19 cellular contexts compared by ENCODE assay signal in genomic region chr2:69017876-69018275, GRCh38. TPM values are rescaled to one million over a fixed set of nuclear protein-coding genes. Genes with fewer than 3 reads are reported as not detected.
DNase-seq lines count a peak whose midpoint lies in the region; ATAC-seq, FAIRE-seq and TF ChIP-seq lines count a peak whose summit lies in the region.
"Had no signal": no experiment of that assay in that cellular context is flagged by ENCODE, and none has a peak within 500 bp of the region (broad histone marks: within the 10 kb centered on the region; RNA-seq: fewer than 3 reads in every experiment).

No MANE protein-coding gene starts in this region.

- H3K4me1 ChIP-seq in SK-N-SH (ENCODE audit: control insufficient read depth in 1 of 2, insufficient read depth in 2 of 2, low read depth in 1 of 2, low read length in 1 of 2), result peaks cover 29 to 57% of the 10 kb centered on the region in 2 experiments

- H2AFZ ChIP-seq in SK-N-SH (ENCODE audit: low read depth), result no peak overlapping the region

- POLR2A ChIA-PET in SK-N-SH (lab: Yijun Ruan, JAX), result no interaction called here

- intact Hi-C loops in dorsolateral prefrontal cortex (cut with DNase I), result no loop called here

- no peak for TF ChIP-seq CTCF in SK-N-SH (IDR thresholded peaks at IDR 0.05)
- TF ChIP-seq CTCF in chondrocyte (IDR thresholded peaks at IDR 0.05), result no peak
- no peak for TF ChIP-seq CTCF in type B pancreatic cell (conservative IDR thresholded peaks at IDR 0.05)
- TF ChIP-seq CTCF in dorsolateral prefrontal cortex (IDR thresholded peaks at IDR 0.05 in 54 of 56, conservative IDR thresholded peaks at IDR 0.05 in 2 of 56; ENCODE audit: low read depth in 1 of 56, partially characterized antibody in 56 of 56), result no peak

- H3K79me2 ChIP-seq in SK-N-SH (ENCODE audit: insufficient read depth), result peaks cover 99% of the 10 kb centered on the region

- TF ChIP-seq EP300 in SK-N-SH (IDR thresholded peaks at IDR 0.05; ENCODE audit: borderline replicate concordance in 1 of 2, low read depth in 1 of 2, low read length in 1 of 2), result no peak

- H3K4me3 Mint-ChIP-seq in chondrocyte (ENCODE audit: unreplicated experiment) (peak overlapping the region; percentile 8), type B pancreatic cell (peak overlapping the region; percentile 24)

- H4K20me1 ChIP-seq in SK-N-SH (ENCODE audit: insufficient read depth), result peaks cover 75% of the 10 kb centered on the region

- H3K36me3 ChIP-seq in SK-N-SH (replicated peaks in 1 of 2; ENCODE audit: control insufficient read depth in 1 of 2, insufficient read depth in 2 of 2, low read length in 1 of 2), result peaks cover 3 to 46% of the 10 kb centered on the region in 2 experiments
- H3K36me3 ChIP-seq: Peyer's patch had no signal

- no peak for DNase-seq in SK-N-SH
- no peak for DNase-seq in chondrocyte (ENCODE audit: low spot score)
- peak; percentile 66 for DNase-seq in myocyte (ENCODE audit: low read depth)
- no peak for DNase-seq in type B pancreatic cell (ENCODE audit: extremely low spot score, unreplicated experiment)
- DNase-seq in HTR-8/SVneo (ENCODE audit: insufficient read length, low spot score), result no peak
- no peak for DNase-seq in dorsolateral prefrontal cortex
- DNase-seq in midbrain (lab: John Stamatoyannopoulos, UW), result no peak
- DNase-seq: Caco-2, KBM-7, NCI-H1092, NCI-H1694, NCI-H82, Peyer's patch, SHP77 treated with DMSO at 0.1 percent for 48 hours had no signal

- peak overlapping the region in 1 of 2 experiments; percentile 44; a peak in 2 of 4 replicates for H3K27ac ChIP-seq in SK-N-SH (ENCODE audit: low read depth in 2 of 2, low read length in 1 of 2)
- no peak overlapping the region for H3K27ac ChIP-seq in dorsolateral prefrontal cortex
- H3K27ac ChIP-seq: Peyer's patch had no signal

- H3K4me1 Mint-ChIP-seq in chondrocyte (ENCODE audit: low read depth), result peaks cover 72% of the 10 kb centered on the region
- peaks cover 23% of the 10 kb centered on the region for H3K4me1 Mint-ChIP-seq in type B pancreatic cell (ENCODE audit: unreplicated experiment)

- H3K27ac Mint-ChIP-seq in chondrocyte (ENCODE audit: unreplicated experiment) (peak overlapping the region; percentile 55), type B pancreatic cell (no peak overlapping the region)

- H3K27me3 Mint-ChIP-seq in chondrocyte (ENCODE audit: low read depth) (no peaks in the 10 kb centered on the region), type B pancreatic cell (peaks cover 10% of the 10 kb centered on the region)

- 90% methylated on average over 5 of the region's 5 CpGs for WGBS in SK-N-SH (ENCODE audit: low lambda C conversion rate)

- H3K9me2 ChIP-seq in SK-N-SH, result no peaks in the 10 kb centered on the region

- no peak for TF ChIP-seq RAD21 in SK-N-SH (IDR thresholded peaks at IDR 0.05; ENCODE audit: low read length)

- H3K4me2 ChIP-seq in SK-N-SH, result peak overlapping the region; percentile 82

- H3F3A ChIP-seq in SK-N-SH (replicated peaks; ENCODE audit: insufficient read depth), result peaks cover 13% of the 10 kb centered on the region

- H3K4me3 ChIP-seq in SK-N-SH (ENCODE audit: low read depth in 2 of 2, low read length in 1 of 2), result no peak overlapping the region
- peak overlapping the region in 1 of 59 donors; percentile 1 for H3K4me3 ChIP-seq in dorsolateral prefrontal cortex
- H3K4me3 ChIP-seq: Peyer's patch had no signal

- ATAC-seq in SK-N-SH treated with all-trans-retinoic acid at 6 μM for 48 hours, result no peak
- ATAC-seq: HCT116 had no signal

- no peak for FAIRE-seq in HTR-8/SVneo (lab: Jason Lieb, UNC)

- H3K27me3 ChIP-seq in SK-N-SH (ENCODE audit: insufficient read depth) (no peaks in the 10 kb centered on the region), dorsolateral prefrontal cortex (peaks cover 0 to 42% (median 0%) of the 10 kb centered on the region in 45 donors)
- H3K27me3 ChIP-seq: Peyer's patch had no signal

- H3K9me3 ChIP-seq in SK-N-SH, result no peaks in the 10 kb centered on the region
- H3K9me3 ChIP-seq: Caco-2, Peyer's patch had no signal

- H3K9ac ChIP-seq in SK-N-SH, result no peak overlapping the region

- H3K9me3 Mint-ChIP-seq in chondrocyte (ENCODE audit: low read depth) (no peaks in the 10 kb centered on the region), type B pancreatic cell (peaks cover 5% of the 10 kb centered on the region)

- H3K36me3 Mint-ChIP-seq in chondrocyte (ENCODE audit: low read depth), result peaks cover 2% of the 10 kb centered on the region
- H3K36me3 Mint-ChIP-seq in type B pancreatic cell, result peaks cover 13% of the 10 kb centered on the region

- CTCF ChIA-PET in SK-N-SH (lab: Yijun Ruan, JAX), result interaction anchor here (1.2 to 1.9 kb wide), 3 partner anchors 9 to 289 kb away, joined by 5 to 7 read pairs (median 5); no protein-coding TSS in a partner anchor

TF ChIP-seq in SK-N-SH, 30 proteins besides CTCF, POLR2A, EP300 and RAD21:
- TF ChIP-seq ZBTB33 (IDR thresholded peaks at IDR 0.05; ENCODE audit: borderline replicate concordance, low read depth) (no peak), CHD2 (IDR thresholded peaks at IDR 0.05; ENCODE audit: low read length, partially characterized antibody) (no peak), FOSL2 (IDR thresholded peaks at IDR 0.05; ENCODE audit: borderline replicate concordance, low read depth) (no peak)

TF ChIP-seq in SK-N-SH treated with all-trans-retinoic acid at 6 μM for 48 hours, 23 proteins besides CTCF, POLR2A, EP300 and RAD21:
- TF ChIP-seq ZNF565 (CRISPR knock-in tag; conservative IDR thresholded peaks at IDR 0.05; ENCODE audit: low read depth), result no peak

RNA-seq across cellular contexts. Expression of gene ANTXR1, which starts 4.9 kb away (rescaled TPM):
- polyA plus RNA-seq in SK-N-SH (2012; rRNA removed), result 106 and 114 TPM in 2 replicates
- 152 and 155 TPM in 2 replicates for polyA plus RNA-seq in SK-N-SH (2012; cell fraction: cytosol; rRNA removed)
- polyA plus RNA-seq in SK-N-SH (2012; cell fraction: nucleus; rRNA removed), result 63.7 and 109 TPM in 2 replicates
- 207 to 351 TPM (median 347 TPM) in 3 replicates for total RNA-seq in chondrocyte
- 91.9 and 94.7 TPM in 2 replicates for total RNA-seq in myocyte
- polyA plus RNA-seq in myocyte (2012), result 432 TPM
- total RNA-seq in type B pancreatic cell (ENCODE audit: low replicate concordance), result 32.3 and 69.5 TPM in 2 replicates
- 10 to 100 TPM; 21.0 to 78.4 (median 36.3) TPM for total RNA-seq in dorsolateral prefrontal cortex

RNA-seq across cellular contexts. Expression of gene GKN1, which starts 43.4 kb away (rescaled TPM):
- polyA plus RNA-seq in SK-N-SH (2012; rRNA removed), result not detected in 2 replicates
- polyA plus RNA-seq in SK-N-SH (2012; cell fraction: cytosol; rRNA removed), result 0.09 TPM in 1 of 2 replicates, not detected in the other
- polyA plus RNA-seq in SK-N-SH (2012; cell fraction: nucleus; rRNA removed), result not detected in 2 replicates
- total RNA-seq in chondrocyte (0.37 TPM in 1 of 3 replicates, not detected in the others), myocyte (not detected in 2 replicates), type B pancreatic cell (ENCODE audit: low replicate concordance) (0.36 and 1.7 TPM in 2 replicates), dorsolateral prefrontal cortex (not detected)
- polyA plus RNA-seq in myocyte (2012), result 0.10 TPM
- total RNA-seq: A172, Caco-2, HT1080, MCF 10A, Peyer's patch had no signal
